Comparison of ENCODE assay signal across 1 cellular context in the genomic region with DNA sequence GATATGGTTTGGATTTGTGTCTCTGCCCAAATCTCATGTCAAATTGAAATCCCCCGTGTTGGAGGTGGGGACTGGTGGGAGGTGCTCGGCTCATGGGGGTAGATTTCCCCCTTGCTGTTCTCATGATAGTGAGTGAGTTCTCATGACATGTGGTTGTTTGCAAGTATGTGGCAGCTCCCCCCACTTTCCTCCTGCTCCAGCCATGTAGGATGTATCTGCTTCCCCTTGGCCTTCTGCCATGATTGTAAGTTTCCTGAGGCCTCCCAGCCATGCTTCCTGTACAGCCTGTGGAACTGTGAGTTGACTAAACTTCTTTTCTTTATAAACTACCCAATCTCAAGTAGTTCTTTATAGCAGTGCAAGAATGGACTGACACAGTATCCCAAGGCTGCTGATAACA. TPM values are rescaled to one million over a fixed set of nuclear protein-coding genes. Genes with fewer than 3 reads are reported as not detected.
"Had no signal": no experiment of that assay in that cellular context is flagged by ENCODE, and none has a peak within 500 bp of the region (broad histone marks: within the 10 kb centered on the region; RNA-seq: fewer than 3 reads in every experiment).

No MANE protein-coding gene starts in this region.

RNA-seq across cellular contexts. Expression of a gene that starts 55.9 kb away (rescaled TPM):
- total RNA-seq: activated CD8-positive, alpha-beta T cell treated with anti-CD3 and anti-CD28 coated beads for 36 hours had no signal
